In genomic region chr17:36544320-36545092, GRCh38 we compare ENCODE assay signal across 8 cellular contexts. TPM values are rescaled to one million over a fixed set of nuclear protein-coding genes. Genes with fewer than 3 reads are reported as not detected.
DNase-seq lines count a peak whose midpoint lies in the region; ATAC-seq and FAIRE-seq lines count a peak whose summit lies in the region.

GGNBP2 (plus strand) TSS chr17:36544919; CDS start chr17:36545725, 806 bp downstream.

- peak; percentile 89 to 96 (median 91) for DNase-seq in CD8-positive, alpha-beta memory T cell
- DNase-seq in HTR-8/SVneo (ENCODE audit: insufficient read length, low spot score) (peak; percentile 85), NOMO-1 (lab: John Stamatoyannopoulos, UW; ENCODE audit: unreplicated experiment in 2 of 2) (peak; percentile 85 to 89), medulla oblongata (ENCODE audit: extremely low spot score) (peak; percentile 94)
- DNase-seq in effector CD8-positive, alpha-beta T cell (lab: John Stamatoyannopoulos, UW): peak; percentile 90
- DNase-seq in stimulated activated CD4-positive, alpha-beta T cell treated with anti-CD3 and anti-CD28 coated beads, TNF-alpha, amount 100 ng/mL, for 4 hours (ENCODE audit: low read depth in 3 of 3): peak; percentile 77 to 92 (median 90)

- H3K27ac Mint-ChIP-seq in CD8-positive, alpha-beta memory T cell: peak within 1 kb of the TSS; percentile 94 to 99 (median 99)

- H3K27me3 ChIP-seq in CD8-positive, alpha-beta memory T cell (ENCODE audit: insufficient read depth, low read length, poor library complexity, severe bottlenecking): no peaks in the 10 kb centered on the region

- no peak for FAIRE-seq in HTR-8/SVneo (lab: Jason Lieb, UNC)

- ATAC-seq in GM21360 (IDR thresholded peaks at IDR 0.05; ENCODE audit: unreplicated experiment): peak; percentile 46

- no peaks in the 10 kb centered on the region for H3K9me3 Mint-ChIP-seq in CD8-positive, alpha-beta memory T cell

- CTCF ChIA-PET in CD8-positive, alpha-beta memory T cell (lab: Charles Lee): interaction anchor here (1.0 to 3.6 kb wide), 2 partner anchors 8 to 10 kb away, joined by 3 to 24 read pairs; partner anchors contain the start of genes MYO19 and PIGW
- CTCF ChIA-PET in activated CD8-positive, alpha-beta memory T cell treated with anti-CD3 and anti-CD28 coated beads for 36 hours (lab: Charles Lee): interaction anchor here (1.3 kb wide), 1 partner anchor 57 kb away, joined by 4 read pairs; the partner anchor contains the start of gene MRM1

- peaks cover 0 to 2% of the 10 kb centered on the region in 2 donors for H3K27me3 Mint-ChIP-seq in CD8-positive, alpha-beta memory T cell

- H3K36me3 Mint-ChIP-seq in CD8-positive, alpha-beta memory T cell: peaks cover 0 to 30% (median 6%) of the 10 kb centered on the region in 3 donors

- POLR2A ChIA-PET in CD8-positive, alpha-beta memory T cell (lab: Charles Lee): interaction anchor here (0.5 to 3.8 kb wide), 5 partner anchors 9 to 57 kb away, joined by 4 to 56 read pairs (median 4); partner anchors contain the start of genes MRM1, MYO19 and PIGW
- POLR2A ChIA-PET in activated CD8-positive, alpha-beta memory T cell treated with anti-CD3 and anti-CD28 coated beads for 36 hours (lab: Charles Lee): interaction anchor here (0.6 to 4.0 kb wide), 4 partner anchors 9 to 58 kb away, joined by 3 to 44 read pairs (median 10); partner anchors contain the start of genes MRM1, MYO19 and PIGW

- peak within 1 kb of the TSS; percentile 89 to 97 (median 92) for H3K4me3 Mint-ChIP-seq in CD8-positive, alpha-beta memory T cell

- H3K4me1 ChIP-seq in CD8-positive, alpha-beta memory T cell (ENCODE audit: insufficient read depth, low read length): peaks cover 33% of the 10 kb centered on the region

- H3K36me3 ChIP-seq in CD8-positive, alpha-beta memory T cell (ENCODE audit: insufficient read depth, low read length): no peaks in the 10 kb centered on the region

- peak within 1 kb of the TSS; percentile 93 for H3K4me3 ChIP-seq in CD8-positive, alpha-beta memory T cell (ENCODE audit: low read length)

- H3K9me3 ChIP-seq in CD8-positive, alpha-beta memory T cell (ENCODE audit: low read length): no peaks in the 10 kb centered on the region

- H3K4me1 Mint-ChIP-seq in CD8-positive, alpha-beta memory T cell: peaks cover 31 to 51% (median 40%) of the 10 kb centered on the region in 3 donors

- H3K27ac ChIP-seq in CD8-positive, alpha-beta memory T cell (ENCODE audit: low read depth, low read length): peak within 1 kb of the TSS; percentile 97

RNA-seq across cellular contexts. Expression of gene GGNBP2, which starts in this region (rescaled TPM):
- total RNA-seq in CD8-positive, alpha-beta memory T cell: 10 to 100 TPM; 65.1 to 67.0 TPM
- 63.3 TPM for polyA plus RNA-seq in CD8-positive, alpha-beta memory T cell
- 10 to 100 TPM; 64.7 to 67.1 TPM for total RNA-seq in activated CD8-positive, alpha-beta memory T cell treated with anti-CD3 and anti-CD28 coated beads for 36 hours

Comparison
In these comparisons a context has a peak if more than half of its experiments do, and no peak if none do; other contexts are left out.
1. Peak in every context shown above with its lines: DNase-seq, ATAC-seq, H3K4me3 ChIP-seq and H3K27ac ChIP-seq.